1 cellular context compared by ENCODE assay signal in the genomic region with DNA sequence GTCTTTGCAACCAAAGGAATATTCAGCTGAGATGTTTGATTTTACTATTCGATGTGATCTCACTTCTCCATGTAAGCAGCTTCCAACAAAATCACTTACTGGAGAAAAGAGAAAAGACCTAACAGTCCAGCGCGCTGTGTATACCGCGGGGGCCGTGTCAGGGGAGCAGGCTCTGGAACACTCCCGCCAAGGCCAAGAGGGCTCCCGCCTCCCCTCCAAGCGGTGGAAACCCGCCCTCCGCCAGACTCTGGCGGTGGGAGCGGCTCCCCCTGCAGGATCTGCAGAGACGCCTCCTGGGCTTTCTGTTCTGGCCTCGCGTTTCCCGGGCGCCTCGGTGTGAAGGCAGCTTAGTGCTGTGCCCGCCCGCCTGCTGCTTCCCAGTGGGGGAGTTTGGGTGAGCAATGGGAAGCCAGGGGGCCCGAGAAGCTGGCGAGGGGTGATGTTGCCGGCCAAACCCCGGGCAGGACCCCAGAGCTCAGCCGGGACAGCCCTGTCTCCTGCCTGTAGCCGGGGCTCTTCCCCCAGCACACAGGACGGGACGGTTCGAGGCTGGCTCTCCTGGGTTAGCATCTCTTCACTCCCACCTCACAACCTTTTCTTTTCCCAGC.
A peak's percentile ranks its signal among the peaks of the same experiment; 100 is the strongest.
TF ChIP-seq lines count a peak whose summit lies in the region.

No MANE protein-coding gene starts in this region.

TF ChIP-seq in IMR-90, 13 proteins besides CTCF, POLR2A, EP300 and RAD21 (continued from another document):
- TF ChIP-seq, protein P1, sequence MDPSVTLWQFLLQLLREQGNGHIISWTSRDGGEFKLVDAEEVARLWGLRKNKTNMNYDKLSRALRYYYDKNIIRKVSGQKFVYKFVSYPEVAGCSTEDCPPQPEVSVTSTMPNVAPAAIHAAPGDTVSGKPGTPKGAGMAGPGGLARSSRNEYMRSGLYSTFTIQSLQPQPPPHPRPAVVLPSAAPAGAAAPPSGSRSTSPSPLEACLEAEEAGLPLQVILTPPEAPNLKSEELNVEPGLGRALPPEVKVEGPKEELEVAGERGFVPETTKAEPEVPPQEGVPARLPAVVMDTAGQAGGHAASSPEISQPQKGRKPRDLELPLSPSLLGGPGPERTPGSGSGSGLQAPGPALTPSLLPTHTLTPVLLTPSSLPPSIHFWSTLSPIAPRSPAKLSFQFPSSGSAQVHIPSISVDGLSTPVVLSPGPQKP (IDR thresholded peaks at IDR 0.05; ENCODE audit: borderline replicate concordance, low read depth, low read length), result no peak
- TF ChIP-seq SMC3 (IDR thresholded peaks at IDR 0.05; ENCODE audit: low read depth, low read length) (peak; percentile 65), CEBPB (IDR thresholded peaks at IDR 0.05; ENCODE audit: low read depth, low read length) (no peak), MAZ (IDR thresholded peaks at IDR 0.05; ENCODE audit: borderline replicate concordance, low read depth, low read length) (peak; percentile 66; the same call in 1 of the 2 replicates), CHD1 (IDR thresholded peaks at IDR 0.05; ENCODE audit: low read depth, low read length) (no peak), FOS (IDR thresholded peaks at IDR 0.05; ENCODE audit: low read depth, low read length) (no peak)
